In genomic region chr7:34687529-34687928, GRCh38 we compare ENCODE assay signal across 2 cellular contexts.
TF ChIP-seq lines count a peak whose summit lies in the region.

No MANE protein-coding gene starts in this region.

TF ChIP-seq in HepG2, 621 proteins besides CTCF, POLR2A, EP300 and RAD21:
- TF ChIP-seq ZNF605 (CRISPR knock-in tag; IDR thresholded peaks at IDR 0.05) (no peak), MAFF (IDR thresholded peaks at IDR 0.05; ENCODE audit: low read depth, low read length) (peak; percentile 36), MAFK (conservative IDR thresholded peaks at IDR 0.05 in 1 of 2, IDR thresholded peaks at IDR 0.05 in 1 of 2; ENCODE audit: low read length in 2 of 2) (peak; percentile 57 to 77; a peak in 3 of 4 replicates), GMEB2 (CRISPR knock-in tag; IDR thresholded peaks at IDR 0.05; ENCODE audit: low read depth) (no peak)
TF ChIP-seq in HepG2: peak in this region for 2.

TF ChIP-seq in IMR-90, 13 proteins besides CTCF, POLR2A, EP300 and RAD21:
- peak; percentile 57 for TF ChIP-seq MAFK (IDR thresholded peaks at IDR 0.05; ENCODE audit: low read depth, low read length)
- no peak for TF ChIP-seq SMC3 (IDR thresholded peaks at IDR 0.05; ENCODE audit: low read depth, low read length)
- TF ChIP-seq NFE2L2 (IDR thresholded peaks at IDR 0.05; ENCODE audit: low read depth, low read length) = no peak
- no peak for TF ChIP-seq USF2 (IDR thresholded peaks at IDR 0.05; ENCODE audit: low read depth, low read length)
- no peak for TF ChIP-seq MAZ (IDR thresholded peaks at IDR 0.05; ENCODE audit: borderline replicate concordance, low read depth, low read length)
TF ChIP-seq in IMR-90: peak in this region for 1.
